9 cellular contexts compared by ENCODE assay signal in genomic region chr2:48110497-48110896, GRCh38.
DNase-seq lines count a peak whose midpoint lies in the region; ATAC-seq and TF ChIP-seq lines count a peak whose summit lies in the region.
"Had no signal": no experiment of that assay in that cellular context is flagged by ENCODE, and none has a peak within 500 bp of the region (broad histone marks: within the 10 kb centered on the region; RNA-seq: fewer than 3 reads in every experiment).

No MANE protein-coding gene starts in this region.

- no peaks in the 10 kb centered on the region for H3K27me3 Mint-ChIP-seq in T-helper 2 cell treated with Interferon-gamma antibody and Interleukin-4, amounts not matched to agents 5 μg/mL and 100 μg/mL, for 36 hours (ENCODE audit: low read depth)

- WGBS in esophagus squamous epithelium, 2 donors, result 51 to 64% methylated on average over 4 of the region's 4 CpGs

- no peak overlapping the region for H3K4me2 ChIP-seq in parathyroid adenoma (ENCODE audit: low read length)

- H3K4me1 ChIP-seq in esophagus squamous epithelium, result peaks cover 0 to 42% (median 22%) of the 10 kb centered on the region in 3 donors
- H3K4me1 ChIP-seq in parathyroid adenoma, result no peaks in the 10 kb centered on the region

- H3K9ac ChIP-seq in parathyroid adenoma, result no peak overlapping the region

- H3K27me3 ChIP-seq in esophagus squamous epithelium, result no peaks in the 10 kb centered on the region
- no peaks in the 10 kb centered on the region for H3K27me3 ChIP-seq in parathyroid adenoma (ENCODE audit: control insufficient read depth, insufficient read depth, low read length)
- H3K27me3 ChIP-seq: neutrophil had no signal

- H3K27ac ChIP-seq in esophagus squamous epithelium, result peak overlapping the region in 3 of 4 donors; percentile 78 to 91 (median 88)
- no peak overlapping the region for H3K27ac ChIP-seq in parathyroid adenoma

- H3K36me3 Mint-ChIP-seq in T-helper 2 cell treated with Interferon-gamma antibody and Interleukin-4, amounts not matched to agents 5 μg/mL and 100 μg/mL, for 36 hours (ENCODE audit: low read depth), result no peaks in the 10 kb centered on the region

- intact Hi-C loops in esophagus squamous epithelium (cut with DNase I), result no loop called here

- H2AFZ ChIP-seq in parathyroid adenoma, result peak overlapping the region; percentile 94

- H3K4me3 Mint-ChIP-seq in T-helper 2 cell treated with Interferon-gamma antibody and Interleukin-4, amounts not matched to agents 5 μg/mL and 100 μg/mL, for 36 hours, result peak overlapping the region; percentile 88

- TF ChIP-seq CTCF in esophagus squamous epithelium (IDR thresholded peaks at IDR 0.05) (no peak), parathyroid adenoma (IDR thresholded peaks at IDR 0.05) (no peak)

- no peak for DNase-seq in T-helper 2 cell treated with Interferon-gamma antibody and Interleukin-4, amounts not matched to agents 5 μg/mL and 100 μg/mL, for 36 hours (ENCODE audit: low spot score)
- DNase-seq in T-helper 2 cell, result no peak
- DNase-seq in RKO (ENCODE audit: low spot score), result peak; percentile 29
- DNase-seq in esophagus squamous epithelium (lab: John Stamatoyannopoulos, UW), result no peak
- no peak for DNase-seq in activated gamma-delta T cell (lab: John Stamatoyannopoulos, UW)
- DNase-seq in T1000 (lab: John Stamatoyannopoulos, UW), result no peak

- H3K9me3 Mint-ChIP-seq in T-helper 2 cell treated with Interferon-gamma antibody and Interleukin-4, amounts not matched to agents 5 μg/mL and 100 μg/mL, for 36 hours, result no peaks in the 10 kb centered on the region

- H3K79me2 ChIP-seq in parathyroid adenoma, result no peaks in the 10 kb centered on the region

- no peak for TF ChIP-seq POLR2A in esophagus squamous epithelium (IDR thresholded peaks at IDR 0.05)

- no peak for ATAC-seq in GM18867 (IDR thresholded peaks at IDR 0.05; ENCODE audit: unreplicated experiment)

- no peaks in the 10 kb centered on the region for H3K36me3 ChIP-seq in esophagus squamous epithelium
- no peaks in the 10 kb centered on the region for H3K36me3 ChIP-seq in parathyroid adenoma (ENCODE audit: control insufficient read depth, insufficient read depth, low read length)
- H3K36me3 ChIP-seq: neutrophil had no signal

- H3K27ac Mint-ChIP-seq in T-helper 2 cell treated with Interferon-gamma antibody and Interleukin-4, amounts not matched to agents 5 μg/mL and 100 μg/mL, for 36 hours, result no peak overlapping the region

- H3K9me3 ChIP-seq in esophagus squamous epithelium (no peaks in the 10 kb centered on the region), parathyroid adenoma (ENCODE audit: control insufficient read depth, low read length) (no peaks in the 10 kb centered on the region)
- H3K9me3 ChIP-seq: neutrophil had no signal

- peaks cover 27% of the 10 kb centered on the region for H3K4me1 Mint-ChIP-seq in T-helper 2 cell treated with Interferon-gamma antibody and Interleukin-4, amounts not matched to agents 5 μg/mL and 100 μg/mL, for 36 hours (ENCODE audit: low read depth)

- no peak overlapping the region for H3K4me3 ChIP-seq in esophagus squamous epithelium
- H3K4me3 ChIP-seq in parathyroid adenoma (ENCODE audit: low read depth, low read length), result no peak overlapping the region
